ENCODE assay signal across 14 cellular contexts in genomic region chr12:12466157-12466556, GRCh38.
DNase-seq lines count a peak whose midpoint lies in the region; ATAC-seq and TF ChIP-seq lines count a peak whose summit lies in the region.
"Had no signal": no experiment of that assay in that cellular context is flagged by ENCODE, and none has a peak within 500 bp of the region (broad histone marks: within the 10 kb centered on the region; RNA-seq: fewer than 3 reads in every experiment).

No MANE protein-coding gene starts in this region.

- H3K27ac Mint-ChIP-seq in endodermal cell = no peak overlapping the region

- no peak overlapping the region for H3K9ac ChIP-seq in endodermal cell (ENCODE audit: extremely low read depth, low read length, poor library complexity, severe bottlenecking)

- no peak for ATAC-seq in GM21619 (IDR thresholded peaks at IDR 0.05; ENCODE audit: unreplicated experiment)
- ATAC-seq: body of pancreas, Panc1 had no signal

- no peaks in the 10 kb centered on the region for H3K27me3 ChIP-seq in endodermal cell (ENCODE audit: control insufficient read depth, insufficient read depth, low read length, poor library complexity, severe bottlenecking)
- H3K27me3 ChIP-seq: body of pancreas, right atrium auricular region had no signal

- peaks cover 42% of the 10 kb centered on the region for H3K36me3 Mint-ChIP-seq in endodermal cell (ENCODE audit: low read depth)

- H3K9me3 Mint-ChIP-seq in endodermal cell = peaks cover 19% of the 10 kb centered on the region

- no peaks in the 10 kb centered on the region for H3K36me3 ChIP-seq in endodermal cell (ENCODE audit: control insufficient read depth, insufficient read depth, low read length)
- H3K36me3 ChIP-seq: right atrium auricular region had no signal

- TF ChIP-seq CTCF in endodermal cell (conservative IDR thresholded peaks at IDR 0.05) = no peak

- peaks cover 40% of the 10 kb centered on the region for H3K27me3 Mint-ChIP-seq in endodermal cell (ENCODE audit: insufficient read depth)

- peaks cover 11% of the 10 kb centered on the region for H3K9me3 ChIP-seq in endodermal cell (ENCODE audit: control insufficient read depth, low read length)
- H3K9me3 ChIP-seq: body of pancreas, right atrium auricular region had no signal

- H3K4me1 ChIP-seq in endodermal cell (ENCODE audit: control insufficient read depth, insufficient read depth, low read length) = no peaks in the 10 kb centered on the region
- H3K4me1 ChIP-seq: body of pancreas, right atrium auricular region had no signal

- DNase-seq in MV-4-11 (lab: John Stamatoyannopoulos, UW) = peak; percentile 3
- DNase-seq in activated CD4-positive, alpha-beta T cell treated with anti-CD3 and anti-CD28 coated beads, Interleukin-2, amount 50 U/mL, for 1 hour = peak; percentile 69
- DNase-seq in central memory CD4-positive, alpha-beta T cell = peak; percentile 93
- DNase-seq in stimulated activated CD8-positive, alpha-beta memory T cell treated with anti-CD3 and anti-CD28 coated beads, Interleukin-4, amount 100 ng/mL, for 48 hours = peak; percentile 55
- no peak for DNase-seq in NCI-H524 treated with DMSO at 0.1 percent for 48 hours (lab: John Stamatoyannopoulos, UW)
- no peak for DNase-seq in endodermal cell
- no peak for DNase-seq in globus pallidus (ENCODE audit: low spot score)
- DNase-seq: body of pancreas, IMR-90, mesendoderm, NCI-H2107 had no signal

- 92 to 94% methylated on average over 6 to 7 of the region's 7 CpGs for WGBS in endodermal cell (ENCODE audit: insufficient coverage in 1 of 2, insufficient read length in 1 of 2), 2 experiments

- H3K27ac ChIP-seq in endodermal cell (ENCODE audit: low read depth, low read length) = no peak overlapping the region
- H3K27ac ChIP-seq: body of pancreas, right atrium auricular region had no signal

- H3K4me3 Mint-ChIP-seq in endodermal cell = no peak overlapping the region

- H3K4me3 ChIP-seq in endodermal cell (ENCODE audit: low read length) = no peak overlapping the region
- H3K4me3 ChIP-seq: body of pancreas, right atrium auricular region had no signal

- H3K4me1 Mint-ChIP-seq in endodermal cell = peaks cover 11% of the 10 kb centered on the region

Comparison
In these comparisons a context has a peak if more than half of its experiments do, and no peak if none do; other contexts are left out.
1. DNase-seq: peak in MV-4-11 (single experiment), activated CD4-positive, alpha-beta T cell treated with anti-CD3 and anti-CD28 coated beads, Interleukin-2, amount 50 U/mL, for 1 hour (single experiment), central memory CD4-positive, alpha-beta T cell (single experiment) and stimulated activated CD8-positive, alpha-beta memory T cell treated with anti-CD3 and anti-CD28 coated beads, Interleukin-4, amount 100 ng/mL, for 48 hours (single experiment); none in NCI-H524 treated with DMSO at 0.1 percent for 48 hours (single experiment), endodermal cell (single experiment) and globus pallidus (single experiment).